In genomic region chr1:1763657-1764621, GRCh38 we compare ENCODE assay signal across 10 cellular contexts. TPM values are rescaled to one million over a fixed set of nuclear protein-coding genes. Genes with fewer than 3 reads are reported as not detected.
DNase-seq lines count a peak whose midpoint lies in the region; ATAC-seq, FAIRE-seq and TF ChIP-seq lines count a peak whose summit lies in the region.
"Had no signal": no experiment of that assay in that cellular context is flagged by ENCODE, and none has a peak within 500 bp of the region (broad histone marks: within the 10 kb centered on the region; RNA-seq: fewer than 3 reads in every experiment).

No MANE protein-coding gene starts in this region.

- H3K4me1 ChIP-seq in K562 (replicated peaks in 1 of 2; ENCODE audit: control insufficient read depth in 2 of 2, insufficient read depth in 2 of 2, low read length in 2 of 2) (peaks cover 6 to 36% of the 10 kb centered on the region in 2 experiments), left lung (peaks cover 0 to 68% of the 10 kb centered on the region in 2 donors), upper lobe of right lung (peaks cover 17% of the 10 kb centered on the region)

- CTCF ChIA-PET in K562 (lab: Yijun Ruan, JAX; ENCODE audit: low intra/inter-chr PET ratio), result no interaction called here

- TF ChIP-seq EP300 in K562 (IDR thresholded peaks at IDR 0.05; ENCODE audit: low read length), result no peak

- H3K4me3 ChIP-seq in K562, result no peak overlapping the region
- peak overlapping the region in 1 of 2 donors; percentile 11 for H3K4me3 ChIP-seq in left lung
- H3K4me3 ChIP-seq in upper lobe of right lung, result no peak overlapping the region
- H3K4me3 ChIP-seq: tibial nerve had no signal

- no TSS peak for BruUV-seq in K562 (replicated peaks; lab: Mats Ljungman, UMichigan)

- H3K27me3 ChIP-seq in K562 (ENCODE audit: control insufficient read depth in 2 of 2, insufficient read depth in 2 of 2, low read length in 2 of 2) (no peaks in the 10 kb centered on the region), left lung (no peaks in the 10 kb centered on the region), upper lobe of right lung (no peaks in the 10 kb centered on the region)
- H3K27me3 ChIP-seq: tibial nerve had no signal

- peaks cover 96% of the 10 kb centered on the region for H3K36me3 ChIP-seq in K562 (ENCODE audit: control insufficient read depth, insufficient read depth, low read length)
- peaks cover 0 to 86% of the 10 kb centered on the region in 2 donors for H3K36me3 ChIP-seq in left lung
- peaks cover 71% of the 10 kb centered on the region for H3K36me3 ChIP-seq in upper lobe of right lung

- H3K9me1 ChIP-seq in K562 (ENCODE audit: control insufficient read depth, insufficient read depth, low read length), result peaks cover 8% of the 10 kb centered on the region

- TF ChIP-seq RAD21 in K562 (CRISPR knock-in tag; conservative IDR thresholded peaks at IDR 0.05 in 1 of 2, IDR thresholded peaks at IDR 0.05 in 1 of 2), result no peak

- ATAC-seq in K562, result no peak
- ATAC-seq in left lung, result peak; percentile 94
- ATAC-seq in upper lobe of right lung, result peak; percentile 94
- ATAC-seq in GM18861 (IDR thresholded peaks at IDR 0.05; ENCODE audit: unreplicated experiment), result no peak

- no peak overlapping the region for H3K27ac ChIP-seq in K562 (ENCODE audit: extremely low read depth, low read depth, low read length)
- H3K27ac ChIP-seq in left lung, result peak overlapping the region in 1 of 2 donors; percentile 74
- peak overlapping the region; percentile 55 for H3K27ac ChIP-seq in upper lobe of right lung
- H3K27ac ChIP-seq: tibial nerve had no signal

- no peak overlapping the region for H2AFZ ChIP-seq in K562 (ENCODE audit: low read depth, low read length)

- FAIRE-seq in K562 (lab: Jason Lieb, UNC), result no peak

- 0 out of 2 replicates have a peak, but pooled peaks have one; percentile 16 for TF ChIP-seq POLR2A in K562 (conservative IDR thresholded peaks at IDR 0.05)

- H3K79me2 ChIP-seq in K562 (ENCODE audit: control insufficient read depth, insufficient read depth, low read length), result peaks cover 80% of the 10 kb centered on the region

- in situ Hi-C loops in K562 (cut with MboI), result no loop called here

- POLR2A ChIA-PET in K562 (lab: Yijun Ruan, JAX), result no interaction called here

- peaks cover 5% of the 10 kb centered on the region; the same call in 1 of the 2 replicates for H4K20me1 ChIP-seq in K562 (replicated peaks; ENCODE audit: control insufficient read depth, insufficient read depth, low read length)

- no peak overlapping the region for H3K4me2 ChIP-seq in K562 (ENCODE audit: insufficient read depth, low read length)

- intact Hi-C loops in K562 (cut with micrococcal nuclease), result no loop called here
- intact Hi-C loops in left lung (cut with DNase I), result loop anchor here in 1 of 2 donors (10.0 kb wide), 1 partner anchor 141 kb away; no protein-coding TSS in a partner anchor
- intact Hi-C loops in upper lobe of right lung (cut with DNase I), result no loop called here

- TF ChIP-seq CTCF in K562 (IDR thresholded peaks at IDR 0.05 in 2 of 3, conservative IDR thresholded peaks at IDR 0.05 in 1 of 3; ENCODE audit: insufficient read depth in 2 of 3, low read depth in 1 of 3, low read length in 3 of 3) (no peak), left lung (IDR thresholded peaks at IDR 0.05) (peak in 1 of 2 donors; percentile 14), upper lobe of right lung (IDR thresholded peaks at IDR 0.05) (peak; percentile 24)

- peak overlapping the region in 1 of 2 experiments; percentile 70; a peak in 1 of 4 replicates for H3K9ac ChIP-seq in K562 (ENCODE audit: insufficient read depth in 1 of 2, low read depth in 2 of 2, low read length in 2 of 2)

- peak; percentile 48 for DNase-seq in NCI-H345 (lab: John Stamatoyannopoulos, UW)
- DNase-seq in NCI-H345 treated with DMSO at 0.1 percent for 48 hours (lab: John Stamatoyannopoulos, UW; ENCODE audit: unreplicated experiment), result no peak
- no peak for DNase-seq in K562 (ENCODE audit: extremely low read depth in 1 of 4, low spot score in 3 of 4)
- DNase-seq in left lung, result peak; percentile 88 to 96
- DNase-seq in upper lobe of right lung, result peak; percentile 95
- no peak for DNase-seq in DMS53 treated with DMSO at 0.1 percent for 48 hours (lab: John Stamatoyannopoulos, UW; ENCODE audit: unreplicated experiment)
- DNase-seq in dedifferentiated amniotic fluid mesenchymal stem cell (ENCODE audit: extremely low spot score), result no peak
- DNase-seq: NCI-H82 had no signal

- WGBS in K562 (ENCODE audit: insufficient coverage, low coverage, missing lambda C conversion rate), result 88% methylated on average over 31 of the region's 32 CpGs

- H3K9me3 ChIP-seq in K562 (replicated peaks; ENCODE audit: control insufficient read depth, insufficient read depth, low read depth, low read length) (peaks cover 6% of the 10 kb centered on the region), left lung (no peaks in the 10 kb centered on the region), upper lobe of right lung (no peaks in the 10 kb centered on the region)
- H3K9me3 ChIP-seq: tibial nerve had no signal

TF ChIP-seq in K562, 482 proteins besides CTCF, POLR2A, EP300 and RAD21 (continues in another document):
- TF ChIP-seq TEAD4 (IDR thresholded peaks at IDR 0.05; ENCODE audit: low read length), result no peak
- no peak for TF ChIP-seq TEAD4 (CRISPR knock-in tag; IDR thresholded peaks at IDR 0.05; ENCODE audit: borderline replicate concordance)
- peak; percentile 89 for TF ChIP-seq PKNOX1 (IDR thresholded peaks at IDR 0.05)
- TF ChIP-seq TRIM25 (IDR thresholded peaks at IDR 0.05; ENCODE audit: borderline replicate concordance), result no peak
- no peak for TF ChIP-seq POLR2B (IDR thresholded peaks at IDR 0.05; ENCODE audit: low read depth, partially characterized antibody)

RNA-seq across cellular contexts. Expression of gene NADK, which starts 14.3 kb away (rescaled TPM):
- total RNA-seq in K562 (2011; cell fraction: chromatin; rRNA removed; ENCODE audit: low replicate concordance), result 266 and 574 TPM in 2 replicates
- 372 and 388 TPM in 2 replicates for total RNA-seq in K562 (2011; cell fraction: nucleolus; rRNA removed)
- total RNA-seq in K562 (2011; cell fraction: nucleoplasm; rRNA removed), result 193 and 246 TPM in 2 replicates
- 116 and 133 TPM in 2 replicates for total RNA-seq in K562 (2014; rRNA removed)
- 35.7 and 46.1 TPM in 2 replicates for total RNA-seq in K562 (2014; rRNA removed; fragmentation: Illumina TruSeq; extraction: Trizol)
- 63.0 and 66.6 TPM in 2 replicates for total RNA-seq in K562 (2015; rRNA removed; fragmentation: Illumina TruSeq; extraction: Trizol)
- total RNA-seq in K562 (2021), result 131 and 135 TPM in 2 replicates
- polyA plus RNA-seq in K562 (2011; rRNA removed), result 99.6 and 121 TPM in 2 replicates
- polyA plus RNA-seq in K562 (2011; cell fraction: cytosol; rRNA removed), result 62.8 and 91.9 TPM in 2 replicates
- 448 and 488 TPM in 2 replicates for polyA plus RNA-seq in K562 (2011; cell fraction: nucleus; rRNA removed)
- 76.9 and 85.6 TPM in 2 replicates for polyA plus RNA-seq in K562 (2012)
- 75.1 and 81.2 TPM in 2 replicates for polyA plus RNA-seq in K562 (2014; fragmentation: Illumina TruSeq; extraction: Trizol)
- polyA plus RNA-seq in K562 (2014; fragmentation: Nextera tagmentation; extraction: Ambion mirVana), result 1 to 10 TPM; 1.5 to 2.1 TPM
- 131 and 149 TPM in 2 replicates for polyA plus RNA-seq in K562 (2014; rRNA removed)
- polyA minus RNA-seq in K562 (2011; rRNA and poly(A)+ RNA removed), result 23.4 and 41.8 TPM in 2 replicates
- 54.8 and 55.2 TPM in 2 replicates for polyA minus RNA-seq in K562 (2011; cell fraction: cytosol; rRNA and poly(A)+ RNA removed)
- polyA minus RNA-seq in K562 (2011; cell fraction: nucleus; rRNA and poly(A)+ RNA removed), result 94.5 and 123 TPM in 2 replicates
- total RNA-seq in left lung, result 100 to 1,000 TPM in 1 of 2 donors, 10 to 100 TPM in 1; 82.3 to 126 TPM
- 99.2 TPM for total RNA-seq in upper lobe of right lung

RNA-seq across cellular contexts. Expression of gene CDK11A, which starts 39.8 kb away (rescaled TPM):
- 123 and 215 TPM in 2 replicates for total RNA-seq in K562 (2011; cell fraction: chromatin; rRNA removed; ENCODE audit: low replicate concordance)
- total RNA-seq in K562 (2011; cell fraction: nucleolus; rRNA removed), result 128 and 164 TPM in 2 replicates
- 71.6 and 88.8 TPM in 2 replicates for total RNA-seq in K562 (2011; cell fraction: nucleoplasm; rRNA removed)
- total RNA-seq in K562 (2014; rRNA removed) (44.4 and 48.8 TPM in 2 replicates), K562 (2014; rRNA removed; fragmentation: Illumina TruSeq; extraction: Trizol) (15.2 and 18.4 TPM in 2 replicates), K562 (2015; rRNA removed; fragmentation: Illumina TruSeq; extraction: Trizol) (33.6 and 43.9 TPM in 2 replicates), K562 (2021) (58.5 and 71.0 TPM in 2 replicates), left lung (10 to 100 TPM; 21.1 to 43.2 TPM), upper lobe of right lung (51.7 TPM)
- polyA plus RNA-seq in K562 (2011; rRNA removed) (13.0 and 17.4 TPM in 2 replicates), K562 (2014; fragmentation: Illumina TruSeq; extraction: Trizol) (49.8 and 53.1 TPM in 2 replicates), K562 (2014; fragmentation: Nextera tagmentation; extraction: Ambion mirVana) (1 to 10 TPM; 4.5 to 8.4 TPM), K562 (2014; rRNA removed) (49.5 and 67.0 TPM in 2 replicates)
- polyA plus RNA-seq in K562 (2011; cell fraction: cytosol; rRNA removed), result 10.4 and 24.1 TPM in 2 replicates
- polyA plus RNA-seq in K562 (2011; cell fraction: nucleus; rRNA removed), result 167 and 314 TPM in 2 replicates
- polyA plus RNA-seq in K562 (2012), result 54.0 and 63.7 TPM in 2 replicates
- polyA minus RNA-seq in K562 (2011; rRNA and poly(A)+ RNA removed), result 8.1 and 9.7 TPM in 2 replicates
- polyA minus RNA-seq in K562 (2011; cell fraction: cytosol; rRNA and poly(A)+ RNA removed), result 143 and 147 TPM in 2 replicates
- polyA minus RNA-seq in K562 (2011; cell fraction: nucleus; rRNA and poly(A)+ RNA removed), result 39.7 and 41.0 TPM in 2 replicates

Comparison
In these comparisons a context has a peak if more than half of its experiments do, and no peak if none do; other contexts are left out.
1. DNase-seq: peak in NCI-H345 (single experiment), left lung (2 of 2) and upper lobe of right lung (single experiment); none in NCI-H345 treated with DMSO at 0.1 percent for 48 hours (single experiment), K562 (0 of 4), DMS53 treated with DMSO at 0.1 percent for 48 hours (single experiment) and dedifferentiated amniotic fluid mesenchymal stem cell (single experiment).
2. ATAC-seq: peak in left lung (single experiment) and upper lobe of right lung (single experiment); none in K562 (single experiment) and GM18861 (single experiment).